In the genomic region with DNA sequence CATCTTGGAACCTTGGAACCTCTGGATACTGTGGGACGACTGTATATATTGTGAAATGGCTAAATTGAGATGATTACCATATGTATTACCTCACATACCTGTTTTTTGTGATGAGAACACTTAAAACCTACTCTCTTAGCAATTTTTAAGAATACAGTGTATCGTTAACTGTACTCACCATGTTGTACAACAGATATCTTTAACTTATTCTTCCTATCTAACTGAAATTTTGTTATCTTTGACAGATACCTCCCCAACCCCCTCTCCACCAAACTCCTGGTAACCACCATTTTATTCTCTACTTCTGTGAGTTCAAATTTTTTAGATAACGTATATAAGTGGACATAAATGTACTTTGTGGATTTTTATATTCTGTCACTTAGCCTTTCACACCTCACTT, we compare ENCODE assay signal across 21 cellular contexts.
DNase-seq lines count a peak whose midpoint lies in the region; ATAC-seq, FAIRE-seq and TF ChIP-seq lines count a peak whose summit lies in the region.
"Had no signal": no experiment of that assay in that cellular context is flagged by ENCODE, and none has a peak within 500 bp of the region (broad histone marks: within the 10 kb centered on the region; RNA-seq: fewer than 3 reads in every experiment).

No MANE protein-coding gene starts in this region.

- no peak overlapping the region for H3K18ac ChIP-seq in H1 (ENCODE audit: extremely low read depth, low read length)

- H2AK5ac ChIP-seq in H1 (ENCODE audit: low read depth, low read length), result no peak overlapping the region

- H3K4me1 ChIP-seq in H1 (replicated peaks in 1 of 4; ENCODE audit: control insufficient read depth in 3 of 4, insufficient read depth in 4 of 4, low read length in 3 of 4), result peaks cover 0 to 11% (median 5%) of the 10 kb centered on the region in 4 experiments; a peak in 5 of 7 replicates
- H3K4me1 ChIP-seq: A549 had no signal

- H3K4me2 ChIP-seq in H1 (ENCODE audit: insufficient read depth in 1 of 2, low read depth in 2 of 2, low read length in 2 of 2), result no peak overlapping the region
- H3K4me2 ChIP-seq: A549, GM23338 had no signal

- no peaks in the 10 kb centered on the region for H3K9me3 Mint-ChIP-seq in activated naive CD4-positive, alpha-beta T cell treated with anti-CD3 and anti-CD28 coated beads, Interleukin-2, amount 50 U/mL, for 24 hours
- no peaks in the 10 kb centered on the region for H3K9me3 Mint-ChIP-seq in stimulated activated naive B cell treated with anti-CD40 and anti-IgM and Interleukin-4, amounts not matched to agents 10 μg/mL and 1 μg/mL and 100 μg/mL, for 72 hours
- H3K9me3 Mint-ChIP-seq: CD8-positive, alpha-beta T cell; GM23338; HFFc6 had no signal

- H3K4me3 Mint-ChIP-seq in activated naive CD4-positive, alpha-beta T cell treated with anti-CD3 and anti-CD28 coated beads, Interleukin-2, amount 50 U/mL, for 24 hours, result no peak overlapping the region
- no peak overlapping the region for H3K4me3 Mint-ChIP-seq in stimulated activated naive B cell treated with anti-CD40 and anti-IgM and Interleukin-4, amounts not matched to agents 10 μg/mL and 1 μg/mL and 100 μg/mL, for 72 hours
- H3K4me3 Mint-ChIP-seq: CD8-positive, alpha-beta T cell; GM23338; HFFc6 had no signal

- H3K23me2 ChIP-seq in H1 (ENCODE audit: low read depth, low read length), result no peaks in the 10 kb centered on the region

- no peak overlapping the region for H2BK5ac ChIP-seq in H1 (ENCODE audit: low read depth, low read length)

- no peak for TF ChIP-seq CTCF in H1 (IDR thresholded peaks at IDR 0.05; ENCODE audit: control extremely low read depth in 1 of 3, insufficient read depth in 1 of 3, low read depth in 1 of 3, low read length in 3 of 3)

- H4K8ac ChIP-seq in H1 (ENCODE audit: extremely low read depth, insufficient read depth, low read length), result no peak overlapping the region

- H3K4ac ChIP-seq in H1 (replicated peaks; ENCODE audit: insufficient read length, low read depth, low read length), result no peak overlapping the region

- H3K36me3 ChIP-seq in H1 (ENCODE audit: control insufficient read depth in 2 of 4, insufficient read depth in 4 of 4, low read length in 3 of 4), result no peaks in the 10 kb centered on the region

- no peak overlapping the region for H2BK15ac ChIP-seq in H1 (ENCODE audit: low read length)

- H3K79me1 ChIP-seq in H1 (ENCODE audit: low read depth, low read length), result no peaks in the 10 kb centered on the region

- no peak overlapping the region for H2BK12ac ChIP-seq in H1 (ENCODE audit: low read depth, low read length)

- H2BK20ac ChIP-seq in H1 (ENCODE audit: low read length), result no peak overlapping the region

- peaks cover 11% of the 10 kb centered on the region for H3K4me1 Mint-ChIP-seq in activated naive CD4-positive, alpha-beta T cell treated with anti-CD3 and anti-CD28 coated beads, Interleukin-2, amount 50 U/mL, for 24 hours
- peaks cover 29 to 49% of the 10 kb centered on the region in 2 donors for H3K4me1 Mint-ChIP-seq in stimulated activated naive B cell treated with anti-CD40 and anti-IgM and Interleukin-4, amounts not matched to agents 10 μg/mL and 1 μg/mL and 100 μg/mL, for 72 hours

- H3K27ac Mint-ChIP-seq in activated naive CD4-positive, alpha-beta T cell treated with anti-CD3 and anti-CD28 coated beads, Interleukin-2, amount 50 U/mL, for 24 hours, result peak overlapping the region; percentile 35
- H3K27ac Mint-ChIP-seq in stimulated activated naive B cell treated with anti-CD40 and anti-IgM and Interleukin-4, amounts not matched to agents 10 μg/mL and 1 μg/mL and 100 μg/mL, for 72 hours, result peak overlapping the region; percentile 73
- H3K27ac Mint-ChIP-seq: CD8-positive, alpha-beta T cell; GM23338; HFFc6 had no signal

- H2BK120ac ChIP-seq in H1 (replicated peaks; ENCODE audit: low read depth, low read length), result peak overlapping the region; percentile 26

- no peak overlapping the region for H2AFZ ChIP-seq in H1 (ENCODE audit: low read length)
- H2AFZ ChIP-seq: GM23338 had no signal

- no peak overlapping the region for H3K27ac ChIP-seq in H1 (ENCODE audit: low read depth, low read length)
- H3K27ac ChIP-seq: 22Rv1, A549 had no signal

- no peak overlapping the region for H4K91ac ChIP-seq in H1 (replicated peaks; ENCODE audit: insufficient read length, low read length)

- CTCF ChIA-PET in H1 (lab: Charles Lee; ENCODE audit: partially characterized antibody), result no interaction called here

- TF ChIP-seq EP300 in H1 (IDR thresholded peaks at IDR 0.05; ENCODE audit: borderline replicate concordance in 1 of 2, low read depth in 2 of 2, low read length in 2 of 2), result no peak

- no peaks in the 10 kb centered on the region for H3K27me3 Mint-ChIP-seq in activated naive CD4-positive, alpha-beta T cell treated with anti-CD3 and anti-CD28 coated beads, Interleukin-2, amount 50 U/mL, for 24 hours
- H3K27me3 Mint-ChIP-seq in stimulated activated naive B cell treated with anti-CD40 and anti-IgM and Interleukin-4, amounts not matched to agents 10 μg/mL and 1 μg/mL and 100 μg/mL, for 72 hours, result no peaks in the 10 kb centered on the region

- no peaks in the 10 kb centered on the region for H4K20me1 ChIP-seq in H1 (replicated peaks in 1 of 2; ENCODE audit: control insufficient read depth in 1 of 2, insufficient read depth in 2 of 2, low read length in 2 of 2)

- H3K4me3 ChIP-seq in H1 (ENCODE audit: extremely low read depth in 1 of 4, insufficient read depth in 2 of 4, low read depth in 3 of 4, low read length in 4 of 4), result no peak overlapping the region
- H3K4me3 ChIP-seq: A549; BLaER1 treated with 17β-estradiol and CSF1 and Interleukin-3, amounts not matched to agents 10 nM and 100 nM; GM23338 had no signal

- FAIRE-seq in H1 (lab: Jason Lieb, UNC) (no peak), RCC 7860 (lab: Jason Lieb, UNC) (no peak)
- FAIRE-seq: A549, HepG2 had no signal

- no peak overlapping the region for H3K9ac ChIP-seq in H1 (replicated peaks in 1 of 4; ENCODE audit: extremely low read depth in 1 of 4, low read depth in 3 of 4, low read length in 3 of 4)
- H3K9ac ChIP-seq: BLaER1 treated with 17β-estradiol and CSF1 and Interleukin-3, amounts not matched to agents 10 nM and 100 nM had no signal

- no peaks in the 10 kb centered on the region for H3K9me3 ChIP-seq in H1 (ENCODE audit: insufficient read depth in 2 of 2, low read depth in 1 of 2, low read length in 1 of 2)
- H3K9me3 ChIP-seq: A549; BLaER1 treated with 17β-estradiol and CSF1 and Interleukin-3, amounts not matched to agents 10 nM and 100 nM had no signal

- WGBS in H1 (ENCODE audit: extremely low coverage in 1 of 2, insufficient coverage in 1 of 2, insufficient read length in 1 of 2, insufficient replicate concordance in 2 of 2, low coverage in 1 of 2, low lambda C conversion rate in 2 of 2, missing lambda C conversion rate in 1 of 2), 2 experiments, result 82% methylated on average over 3 of the region's 3 CpGs; no CpG with 5 or more reads in 1 of the 2 experiments

- H3K27me3 ChIP-seq in H1 (replicated peaks in 1 of 4; ENCODE audit: control insufficient read depth in 3 of 4, extremely low read depth in 1 of 4, insufficient read depth in 3 of 4, low read length in 3 of 4), result no peaks in the 10 kb centered on the region
- H3K27me3 ChIP-seq: BLaER1 treated with 17β-estradiol and CSF1 and Interleukin-3, amounts not matched to agents 10 nM and 100 nM had no signal

- no peak for TF ChIP-seq POLR2A in H1 (IDR thresholded peaks at IDR 0.05; ENCODE audit: control extremely low read depth in 1 of 2, low read depth in 2 of 2, low read length in 2 of 2)

- no peak for DNase-seq in activated naive CD4-positive, alpha-beta T cell (lab: John Stamatoyannopoulos, UW)
- DNase-seq in OCI-M1 (lab: John Stamatoyannopoulos, UW) (peak; percentile 46), H1 (ENCODE audit: low read depth in 1 of 2, low spot score in 2 of 2) (no peak), RCC 7860 (ENCODE audit: low spot score) (no peak), amygdala (lab: John Stamatoyannopoulos, UW) (no peak)
- DNase-seq in stimulated activated naive B cell treated with anti-CD40 and anti-IgM and Interleukin-4, amounts not matched to agents 10 μg/mL and 1 μg/mL and 100 μg/mL, for 72 hours, result no peak
- DNase-seq: AML-193; Calu3; CD8-positive, alpha-beta T cell; DMS79 treated with DMSO at 0.1 percent for 48 hours; GF-D8; H7; HFFc6 had no signal

- H4K5ac ChIP-seq in H1 (ENCODE audit: insufficient read length, low read depth, low read length), result no peak overlapping the region

- H3K23ac ChIP-seq in H1 (ENCODE audit: insufficient read length), result no peak overlapping the region

- POLR2A ChIA-PET in H1 (lab: Charles Lee; ENCODE audit: partially characterized antibody), result no interaction called here

- H3K36me3 Mint-ChIP-seq in activated naive CD4-positive, alpha-beta T cell treated with anti-CD3 and anti-CD28 coated beads, Interleukin-2, amount 50 U/mL, for 24 hours, result peaks cover 27% of the 10 kb centered on the region
- H3K36me3 Mint-ChIP-seq in stimulated activated naive B cell treated with anti-CD40 and anti-IgM and Interleukin-4, amounts not matched to agents 10 μg/mL and 1 μg/mL and 100 μg/mL, for 72 hours, result peaks cover 32 to 41% of the 10 kb centered on the region in 2 donors

- no peak for ATAC-seq in stimulated activated naive B cell treated with anti-CD40 and anti-IgM and Interleukin-4, amounts not matched to agents 10 μg/mL and 1 μg/mL and 100 μg/mL, for 72 hours (replicated peaks)
- ATAC-seq in HG02840 (IDR thresholded peaks at IDR 0.05; ENCODE audit: low FRiP score, unreplicated experiment), result no peak
- ATAC-seq: A549; CD8-positive, alpha-beta T cell; GM23338; HCT116; HepG2 had no signal

- H3K79me2 ChIP-seq in H1 (ENCODE audit: control insufficient read depth in 1 of 2, insufficient read depth in 2 of 2, low read length in 2 of 2), result peaks cover 0 to 13% of the 10 kb centered on the region in 2 experiments; a peak in 2 of 4 replicates

- H3K56ac ChIP-seq in H1 (replicated peaks; ENCODE audit: insufficient read length, low read depth, low read length), result peak overlapping the region; percentile 14

- TF ChIP-seq RAD21 in H1 (IDR thresholded peaks at IDR 0.05 in 1 of 2, conservative IDR thresholded peaks at IDR 0.05 in 1 of 2; ENCODE audit: low read depth in 2 of 2, low read length in 2 of 2), result no peak

- H3K14ac ChIP-seq in H1 (ENCODE audit: insufficient read length), result no peak overlapping the region

TF ChIP-seq in H1, 55 proteins besides CTCF, POLR2A, EP300 and RAD21:
- TF ChIP-seq BRCA1 (IDR thresholded peaks at IDR 0.05; ENCODE audit: low read depth, low read length) (no peak), SIX5 (IDR thresholded peaks at IDR 0.05; ENCODE audit: low read depth, low read length) (no peak), TCF12 (IDR thresholded peaks at IDR 0.05; ENCODE audit: low read depth, low read length) (no peak), ZNF274 (IDR thresholded peaks at IDR 0.05; ENCODE audit: borderline replicate concordance, extremely low read depth, low read length) (no peak), GABPA (IDR thresholded peaks at IDR 0.05; ENCODE audit: borderline replicate concordance, insufficient read depth, low read length) (no peak), JUND (IDR thresholded peaks at IDR 0.05; ENCODE audit: low read length) (no peak), SAP30 (IDR thresholded peaks at IDR 0.05; ENCODE audit: insufficient read depth, insufficient replicate concordance, low read length) (no peak)
TF ChIP-seq in H1: peak in this region for 0.
